In genomic region chr9:131641618-131642495, GRCh38 we compare ENCODE assay signal across 8 cellular contexts.
DNase-seq lines count a peak whose midpoint lies in the region; ATAC-seq lines count a peak whose summit lies in the region.
"Had no signal": no experiment of that assay in that cellular context is flagged by ENCODE, and none has a peak within 500 bp of the region (broad histone marks: within the 10 kb centered on the region; RNA-seq: fewer than 3 reads in every experiment).

No MANE protein-coding gene starts in this region.

- H3K36me3 ChIP-seq in HUES6 (ENCODE audit: control insufficient read depth, insufficient read depth, low read length): peaks cover 49% of the 10 kb centered on the region

- H3K4me1 Mint-ChIP-seq in activated T-helper 2 cell treated with anti-CD3 and anti-CD28 coated beads, Interferon-gamma antibody, Interleukin-2, Interleukin-4, amounts not matched to agents 10 μg/mL and 5 μg/mL and 100 μg/mL, durations not matched to agents 14 hours and 24 hours and 36 hours (ENCODE audit: low read depth): peaks cover 53% of the 10 kb centered on the region
- H3K4me1 Mint-ChIP-seq in stimulated activated naive CD8-positive, alpha-beta T cell treated with anti-CD3 and anti-CD28 coated beads, Interleukin-15, amount 100 ng/mL, for 72 hours: peaks cover 61% of the 10 kb centered on the region

- H3K4me3 ChIP-seq in HUES6 (ENCODE audit: low read depth, low read length): no peak overlapping the region

- no peak for DNase-seq in activated T-helper 2 cell treated with anti-CD3 and anti-CD28 coated beads, Interferon-gamma antibody, Interleukin-2, Interleukin-4, amounts not matched to agents 10 μg/mL and 5 μg/mL and 100 μg/mL, durations not matched to agents 14 hours and 24 hours and 36 hours (ENCODE audit: low spot score)
- DNase-seq in iris pigment epithelial cell (ENCODE audit: low read depth): peak; percentile 80
- DNase-seq in stimulated activated naive CD8-positive, alpha-beta T cell treated with anti-CD3 and anti-CD28 coated beads, Interleukin-15, amount 100 ng/mL, for 72 hours: no peak
- no peak for DNase-seq in NCI-H524 (lab: John Stamatoyannopoulos, UW)
- no peak for DNase-seq in stimulated activated naive CD4-positive, alpha-beta T cell treated with Interleukin-2 at 50 U/mL for 16 hours (lab: John Stamatoyannopoulos, UW)
- DNase-seq: NCI-H2081 had no signal

- H3K9ac ChIP-seq in HUES6 (ENCODE audit: low read length): no peak overlapping the region

- intact Hi-C loops in activated T-helper 2 cell treated with anti-CD3 and anti-CD28 coated beads, Interferon-gamma antibody, Interleukin-2, Interleukin-4, amounts not matched to agents 10 μg/mL and 5 μg/mL and 100 μg/mL, durations not matched to agents 14 hours and 24 hours and 36 hours (cut with micrococcal nuclease): loop anchor here (2.0 kb wide), 1 partner anchor 15 kb away; no protein-coding TSS in a partner anchor

- H3K4me3 Mint-ChIP-seq in activated T-helper 2 cell treated with anti-CD3 and anti-CD28 coated beads, Interferon-gamma antibody, Interleukin-2, Interleukin-4, amounts not matched to agents 10 μg/mL and 5 μg/mL and 100 μg/mL, durations not matched to agents 14 hours and 24 hours and 36 hours (ENCODE audit: low read depth): no peak overlapping the region
- H3K4me3 Mint-ChIP-seq in stimulated activated naive CD8-positive, alpha-beta T cell treated with anti-CD3 and anti-CD28 coated beads, Interleukin-15, amount 100 ng/mL, for 72 hours: peak overlapping the region in 1 of 2 donors; percentile 78

- no peak for ATAC-seq in stimulated activated naive CD8-positive, alpha-beta T cell treated with anti-CD3 and anti-CD28 coated beads, Interleukin-15, amount 100 ng/mL, for 72 hours
- ATAC-seq in HG03378 (IDR thresholded peaks at IDR 0.05; ENCODE audit: unreplicated experiment): no peak

- no peaks in the 10 kb centered on the region for H3K27me3 ChIP-seq in HUES6 (ENCODE audit: control insufficient read depth, insufficient read depth, low read length)

- H3K4me1 ChIP-seq in HUES6 (ENCODE audit: control insufficient read depth, insufficient read depth, low read length): peaks cover 43% of the 10 kb centered on the region

- peak overlapping the region; percentile 100 for H3K27ac Mint-ChIP-seq in activated T-helper 2 cell treated with anti-CD3 and anti-CD28 coated beads, Interferon-gamma antibody, Interleukin-2, Interleukin-4, amounts not matched to agents 10 μg/mL and 5 μg/mL and 100 μg/mL, durations not matched to agents 14 hours and 24 hours and 36 hours
- H3K27ac Mint-ChIP-seq in stimulated activated naive CD8-positive, alpha-beta T cell treated with anti-CD3 and anti-CD28 coated beads, Interleukin-15, amount 100 ng/mL, for 72 hours: peak overlapping the region; percentile 78 to 97

- 0 out of 2 replicates have a peak overlapping the region, but pooled peaks have one; percentile 19 for H3K27ac ChIP-seq in HUES6 (ENCODE audit: low read depth, low read length)

- no peaks in the 10 kb centered on the region for H3K9me3 Mint-ChIP-seq in activated T-helper 2 cell treated with anti-CD3 and anti-CD28 coated beads, Interferon-gamma antibody, Interleukin-2, Interleukin-4, amounts not matched to agents 10 μg/mL and 5 μg/mL and 100 μg/mL, durations not matched to agents 14 hours and 24 hours and 36 hours
- H3K9me3 Mint-ChIP-seq in stimulated activated naive CD8-positive, alpha-beta T cell treated with anti-CD3 and anti-CD28 coated beads, Interleukin-15, amount 100 ng/mL, for 72 hours: no peaks in the 10 kb centered on the region

- H3K36me3 Mint-ChIP-seq in activated T-helper 2 cell treated with anti-CD3 and anti-CD28 coated beads, Interferon-gamma antibody, Interleukin-2, Interleukin-4, amounts not matched to agents 10 μg/mL and 5 μg/mL and 100 μg/mL, durations not matched to agents 14 hours and 24 hours and 36 hours (ENCODE audit: low read depth): peaks cover 76% of the 10 kb centered on the region

- no peaks in the 10 kb centered on the region for H3K27me3 Mint-ChIP-seq in activated T-helper 2 cell treated with anti-CD3 and anti-CD28 coated beads, Interferon-gamma antibody, Interleukin-2, Interleukin-4, amounts not matched to agents 10 μg/mL and 5 μg/mL and 100 μg/mL, durations not matched to agents 14 hours and 24 hours and 36 hours (ENCODE audit: low read depth)
- H3K27me3 Mint-ChIP-seq in stimulated activated naive CD8-positive, alpha-beta T cell treated with anti-CD3 and anti-CD28 coated beads, Interleukin-15, amount 100 ng/mL, for 72 hours: no peaks in the 10 kb centered on the region

- no peaks in the 10 kb centered on the region for H3K9me3 ChIP-seq in HUES6 (ENCODE audit: control insufficient read depth, insufficient read depth, low read depth, low read length)
